In the genomic region with DNA sequence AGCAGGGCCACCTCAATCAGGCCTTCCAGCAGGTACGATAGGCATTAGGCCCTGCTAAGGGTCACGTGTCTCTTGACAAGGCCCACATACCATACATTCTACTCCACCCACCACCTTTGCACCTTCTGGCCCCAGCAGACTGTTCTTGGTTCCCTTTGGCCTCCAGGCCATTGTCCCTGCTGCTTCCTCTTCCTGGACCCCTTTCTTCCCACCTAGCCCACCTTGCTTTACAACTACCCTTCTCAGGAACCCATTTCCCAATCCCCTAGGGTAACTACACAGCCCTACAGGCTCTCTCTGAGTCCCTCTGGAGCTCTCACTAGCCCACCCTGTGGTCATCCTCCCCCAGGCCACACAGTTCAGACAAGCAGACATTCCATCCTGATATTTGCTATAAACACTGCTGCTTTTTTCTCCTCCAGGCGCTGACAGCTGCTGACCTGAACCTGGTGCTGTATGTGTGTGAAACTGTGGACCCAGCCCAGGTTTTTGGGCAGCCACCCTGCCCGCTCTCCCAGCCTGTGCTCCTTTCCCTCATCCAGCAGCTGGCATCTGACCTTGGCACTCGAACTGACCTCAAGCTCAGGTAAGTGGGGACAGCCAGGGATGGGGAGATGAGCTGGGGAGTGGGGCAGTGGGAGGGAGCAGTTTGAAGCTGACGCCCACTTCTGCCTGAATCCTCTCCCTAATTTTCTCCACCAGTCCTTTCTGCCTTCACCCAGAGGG, we compare ENCODE assay signal across 1 cellular context.
TF ChIP-seq lines count a peak whose summit lies in the region.

No MANE protein-coding gene starts in this region.

TF ChIP-seq in HepG2, 621 proteins besides CTCF, POLR2A, EP300 and RAD21 (continued from another document):
- TF ChIP-seq, protein P1, sequence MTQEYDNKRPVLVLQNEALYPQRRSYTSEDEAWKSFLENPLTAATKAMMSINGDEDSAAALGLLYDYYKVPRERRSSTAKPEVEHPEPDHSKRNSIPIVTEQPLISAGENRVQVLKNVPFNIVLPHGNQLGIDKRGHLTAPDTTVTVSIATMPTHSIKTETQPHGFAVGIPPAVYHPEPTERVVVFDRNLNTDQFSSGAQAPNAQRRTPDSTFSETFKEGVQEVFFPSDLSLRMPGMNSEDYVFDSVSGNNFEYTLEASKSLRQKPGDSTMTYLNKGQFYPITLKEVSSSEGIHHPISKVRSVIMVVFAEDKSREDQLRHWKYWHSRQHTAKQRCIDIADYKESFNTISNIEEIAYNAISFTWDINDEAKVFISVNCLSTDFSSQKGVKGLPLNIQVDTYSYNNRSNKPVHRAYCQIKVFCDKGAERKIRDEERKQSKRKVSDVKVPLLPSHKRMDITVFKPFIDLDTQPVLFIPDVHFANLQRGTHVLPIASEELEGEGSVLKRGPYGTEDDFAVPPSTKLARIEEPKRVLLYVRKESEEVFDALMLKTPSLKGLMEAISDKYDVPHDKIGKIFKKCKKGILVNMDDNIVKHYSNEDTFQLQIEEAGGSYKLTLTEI (CRISPR knock-in tag; conservative IDR thresholded peaks at IDR 0.05), result no peak
- no peak for TF ChIP-seq CHCHD3 (CRISPR knock-in tag; IDR thresholded peaks at IDR 0.05)
- no peak for TF ChIP-seq ZNF556 (CRISPR knock-in tag; IDR thresholded peaks at IDR 0.05; ENCODE audit: borderline replicate concordance)
- TF ChIP-seq XRCC5 (optimal IDR thresholded peaks at IDR 0.05; ENCODE audit: low read length), result no peak
- TF ChIP-seq SOX13 (IDR thresholded peaks at IDR 0.05), result no peak
- peak in 1 of 2 experiments; percentile 43; a peak in 1 of 4 replicates for TF ChIP-seq SOX13 (CRISPR knock-in tag; conservative IDR thresholded peaks at IDR 0.05 in 1 of 2, IDR thresholded peaks at IDR 0.05 in 1 of 2)
- no peak for TF ChIP-seq AGO1 (IDR thresholded peaks at IDR 0.05; ENCODE audit: low read depth, low read length, poor library complexity, severe bottlenecking)
- TF ChIP-seq ZBTB14 (CRISPR knock-in tag; IDR thresholded peaks at IDR 0.05), result 0 out of 2 replicates have a peak, but pooled peaks have one; percentile 32
- peak; percentile 4; the same call in 1 of the 2 replicates for TF ChIP-seq ZBTB38 (CRISPR knock-in tag; IDR thresholded peaks at IDR 0.05)
- TF ChIP-seq TBX2 (CRISPR knock-in tag; IDR thresholded peaks at IDR 0.05; ENCODE audit: borderline replicate concordance), result no peak
- TF ChIP-seq TAF1 (CRISPR knock-in tag; IDR thresholded peaks at IDR 0.05), result no peak
- no peak for TF ChIP-seq ZFP36 (IDR thresholded peaks at IDR 0.05; ENCODE audit: borderline replicate concordance, low read depth, low read length, partially characterized antibody)
- no peak for TF ChIP-seq SCMH1 (CRISPR knock-in tag; IDR thresholded peaks at IDR 0.05; ENCODE audit: borderline replicate concordance)
- TF ChIP-seq RXRA (CRISPR knock-in tag; IDR thresholded peaks at IDR 0.05), result no peak
- TF ChIP-seq, protein P2, sequence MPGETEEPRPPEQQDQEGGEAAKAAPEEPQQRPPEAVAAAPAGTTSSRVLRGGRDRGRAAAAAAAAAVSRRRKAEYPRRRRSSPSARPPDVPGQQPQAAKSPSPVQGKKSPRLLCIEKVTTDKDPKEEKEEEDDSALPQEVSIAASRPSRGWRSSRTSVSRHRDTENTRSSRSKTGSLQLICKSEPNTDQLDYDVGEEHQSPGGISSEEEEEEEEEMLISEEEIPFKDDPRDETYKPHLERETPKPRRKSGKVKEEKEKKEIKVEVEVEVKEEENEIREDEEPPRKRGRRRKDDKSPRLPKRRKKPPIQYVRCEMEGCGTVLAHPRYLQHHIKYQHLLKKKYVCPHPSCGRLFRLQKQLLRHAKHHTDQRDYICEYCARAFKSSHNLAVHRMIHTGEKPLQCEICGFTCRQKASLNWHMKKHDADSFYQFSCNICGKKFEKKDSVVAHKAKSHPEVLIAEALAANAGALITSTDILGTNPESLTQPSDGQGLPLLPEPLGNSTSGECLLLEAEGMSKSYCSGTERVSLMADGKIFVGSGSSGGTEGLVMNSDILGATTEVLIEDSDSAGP (CRISPR knock-in tag; IDR thresholded peaks at IDR 0.05; ENCODE audit: borderline replicate concordance), result 0 out of 2 replicates have a peak, but pooled peaks have one; percentile 12
- peak; percentile 64 for TF ChIP-seq USF2 (IDR thresholded peaks at IDR 0.05; ENCODE audit: low read depth, low read length)
- no peak; the same call in 1 of the 2 replicates for TF ChIP-seq USF2 (CRISPR knock-in tag; IDR thresholded peaks at IDR 0.05; ENCODE audit: borderline replicate concordance)
- 0 out of 2 replicates have a peak, but pooled peaks have one; percentile 28 for TF ChIP-seq ZNF572 (CRISPR knock-in tag; IDR thresholded peaks at IDR 0.05)
- 0 out of 2 replicates have a peak, but pooled peaks have one; percentile 17 for TF ChIP-seq MZF1 (CRISPR knock-in tag; IDR thresholded peaks at IDR 0.05; ENCODE audit: borderline replicate concordance)
- TF ChIP-seq ZNF563 (CRISPR knock-in tag; IDR thresholded peaks at IDR 0.05), result 0 out of 2 replicates have a peak, but pooled peaks have one; percentile 34
- TF ChIP-seq, protein P3, sequence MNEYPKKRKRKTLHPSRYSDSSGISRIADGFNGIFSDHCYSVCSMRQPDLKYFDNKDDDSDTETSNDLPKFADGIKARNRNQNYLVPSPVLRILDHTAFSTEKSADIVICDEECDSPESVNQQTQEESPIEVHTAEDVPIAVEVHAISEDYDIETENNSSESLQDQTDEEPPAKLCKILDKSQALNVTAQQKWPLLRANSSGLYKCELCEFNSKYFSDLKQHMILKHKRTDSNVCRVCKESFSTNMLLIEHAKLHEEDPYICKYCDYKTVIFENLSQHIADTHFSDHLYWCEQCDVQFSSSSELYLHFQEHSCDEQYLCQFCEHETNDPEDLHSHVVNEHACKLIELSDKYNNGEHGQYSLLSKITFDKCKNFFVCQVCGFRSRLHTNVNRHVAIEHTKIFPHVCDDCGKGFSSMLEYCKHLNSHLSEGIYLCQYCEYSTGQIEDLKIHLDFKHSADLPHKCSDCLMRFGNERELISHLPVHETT (CRISPR knock-in tag; conservative IDR thresholded peaks at IDR 0.05), result no peak
- TF ChIP-seq NR2F6 (IDR thresholded peaks at IDR 0.05), result no peak
- TF ChIP-seq NR2F6 (CRISPR knock-in tag; IDR thresholded peaks at IDR 0.05), result peak; percentile 21; the same call in 1 of the 2 replicates
- no peak for TF ChIP-seq SP1 (IDR thresholded peaks at IDR 0.05)
- TF ChIP-seq SP1 (CRISPR knock-in tag; IDR thresholded peaks at IDR 0.05), result no peak
- TF ChIP-seq GTF2F1 (IDR thresholded peaks at IDR 0.05; ENCODE audit: low read length), result no peak
- no peak for TF ChIP-seq HMG20B (CRISPR knock-in tag; conservative IDR thresholded peaks at IDR 0.05)
- 0 out of 2 replicates have a peak, but pooled peaks have one; percentile 32 for TF ChIP-seq PITX1 (CRISPR knock-in tag; IDR thresholded peaks at IDR 0.05)
- no peak for TF ChIP-seq PREB (CRISPR knock-in tag; IDR thresholded peaks at IDR 0.05)
- TF ChIP-seq ZBED4 (CRISPR knock-in tag; IDR thresholded peaks at IDR 0.05; ENCODE audit: borderline replicate concordance), result no peak
- peak in 1 of 2 experiments; percentile 40; a peak in 2 of 4 replicates for TF ChIP-seq HMGXB4 (CRISPR knock-in tag; IDR thresholded peaks at IDR 0.05; ENCODE audit: borderline replicate concordance in 1 of 2, low read depth in 1 of 2)
- TF ChIP-seq HNF4A (CRISPR knock-in tag; IDR thresholded peaks at IDR 0.05), result 0 out of 2 replicates have a peak, but pooled peaks have one; percentile 8
TF ChIP-seq in HepG2: peak in this region for 27.
